In the genomic region with DNA sequence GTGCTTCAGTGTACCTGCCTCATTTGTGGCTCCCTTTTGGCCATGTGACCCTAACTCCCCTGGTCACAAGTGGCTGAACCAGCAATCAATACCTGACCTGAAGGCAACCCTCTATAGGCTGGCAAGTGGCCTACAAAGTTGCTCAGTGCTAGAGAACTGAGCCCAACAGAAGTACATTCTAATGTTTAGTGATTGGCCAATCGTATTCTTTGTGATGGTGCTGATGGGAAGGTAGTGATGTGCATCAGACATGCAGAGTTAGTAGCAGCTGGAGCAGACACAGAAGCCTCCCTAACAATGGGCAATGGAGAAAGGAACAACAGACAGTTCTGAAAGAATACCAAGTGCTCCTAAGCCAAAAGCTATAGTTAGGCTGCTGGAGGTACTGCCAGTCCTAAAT, we compare ENCODE assay signal across 33 cellular contexts.
"Had no signal": no experiment of that assay in that cellular context is flagged by ENCODE, and none has a peak within 500 bp of the region (broad histone marks: within the 10 kb centered on the region; RNA-seq: fewer than 3 reads in every experiment).

No MANE protein-coding gene starts in this region.

- H3K36me3 ChIP-seq: brain microvascular endothelial cell, cardiac muscle cell, Peyer's patch, SJSA1 had no signal

- H3K27me3 Mint-ChIP-seq: activated CD4-positive, alpha-beta memory T cell treated with anti-CD3 and anti-CD28 coated beads for 36 hours; activated CD4-positive, alpha-beta T cell treated with anti-CD3 and anti-CD28 coated beads for 36 hours; activated naive CD8-positive, alpha-beta T cell treated with anti-CD3 and anti-CD28 coated beads for 36 hours; central memory CD8-positive, alpha-beta T cell had no signal

- H3K36me3 Mint-ChIP-seq: activated CD4-positive, alpha-beta memory T cell treated with anti-CD3 and anti-CD28 coated beads for 36 hours; activated naive CD8-positive, alpha-beta T cell treated with anti-CD3 and anti-CD28 coated beads for 36 hours had no signal

- H3K4me1 ChIP-seq: Peyer's patch, SJSA1 had no signal

- H3K27ac ChIP-seq: brain microvascular endothelial cell, cardiac muscle cell, Peyer's patch, SJSA1 had no signal

- H3K4me1 Mint-ChIP-seq: activated CD4-positive, alpha-beta T cell treated with anti-CD3 and anti-CD28 coated beads for 36 hours; activated naive CD8-positive, alpha-beta T cell treated with anti-CD3 and anti-CD28 coated beads for 36 hours; central memory CD8-positive, alpha-beta T cell had no signal

- H3K4me3 Mint-ChIP-seq: activated CD4-positive, alpha-beta memory T cell treated with anti-CD3 and anti-CD28 coated beads for 36 hours; activated CD4-positive, alpha-beta T cell treated with anti-CD3 and anti-CD28 coated beads for 36 hours; activated naive CD8-positive, alpha-beta T cell treated with anti-CD3 and anti-CD28 coated beads for 36 hours; central memory CD8-positive, alpha-beta T cell; T-helper 1 cell treated with Interleukin-12 subunit alpha and Interleukin-12 subunit beta and Interleukin-4 antibody, amounts not matched to agents 30 μg/mL and 1 μg/mL, for 36 hours; T-helper 2 cell treated with Interferon-gamma antibody and Interleukin-4, amounts not matched to agents 5 μg/mL and 100 μg/mL, for 36 hours had no signal

- H3K9me3 ChIP-seq: Peyer's patch, SJSA1, SK-N-SH had no signal

- H3K9me2 ChIP-seq: SK-N-SH had no signal

- H3K9me3 Mint-ChIP-seq: activated CD4-positive, alpha-beta memory T cell treated with anti-CD3 and anti-CD28 coated beads for 36 hours; activated naive CD8-positive, alpha-beta T cell treated with anti-CD3 and anti-CD28 coated beads for 36 hours; central memory CD8-positive, alpha-beta T cell; T-helper 1 cell treated with Interleukin-12 subunit alpha and Interleukin-12 subunit beta and Interleukin-4 antibody, amounts not matched to agents 30 μg/mL and 1 μg/mL, for 36 hours; T-helper 2 cell treated with Interferon-gamma antibody and Interleukin-4, amounts not matched to agents 5 μg/mL and 100 μg/mL, for 36 hours had no signal

- ATAC-seq: activated CD4-positive, alpha-beta T cell treated with anti-CD3 and anti-CD28 coated beads for 36 hours; activated CD4-positive, CD25-positive, alpha-beta regulatory T cell treated with anti-CD3 and anti-CD28 coated beads, Interleukin-2, amount 50 U/mL, for 24 hours; K562; PC-3 had no signal

- H3K27me3 ChIP-seq: brain microvascular endothelial cell, cardiac muscle cell, Peyer's patch had no signal

- DNase-seq: activated CD4-positive, alpha-beta memory T cell treated with anti-CD3 and anti-CD28 coated beads for 36 hours; activated CD4-positive, alpha-beta T cell treated with anti-CD3 and anti-CD28 coated beads for 36 hours; activated CD4-positive, alpha-beta T cell treated with anti-CD3 and anti-CD28 coated beads, Interleukin-2, amount 50 U/mL, for 1 hour; activated CD8-positive, alpha-beta memory T cell treated with anti-CD3 and anti-CD28 coated beads, Interleukin-2, amount 50 U/mL, for 4 hours; activated effector memory CD4-positive, alpha-beta T cell treated with anti-CD3 and anti-CD28 coated beads, Interleukin-2, amount 50 U/mL, for 16 hours; activated naive CD4-positive, alpha-beta T cell; activated naive CD4-positive, alpha-beta T cell treated with anti-CD3 and anti-CD28 coated beads, Interleukin-2, amount 50 U/mL, for 16 hours; activated naive CD8-positive, alpha-beta T cell treated with anti-CD3 and anti-CD28 coated beads for 36 hours; activated T-cell treated with anti-CD3 and anti-CD28 coated beads, Interleukin-2, amount 50 U/mL, for 48 hours; amniotic stem cell; aorta; brain microvascular endothelial cell; NCI-H1105; NCI-H1417 treated with DMSO at 0.1 percent for 48 hours; NCI-H187 treated with DMSO at 0.1 percent for 48 hours; NCI-H2081 treated with DMSO at 0.1 percent for 48 hours; NCI-H345; NCI-H510A; NCI-H526; NCI-H748 treated with DMSO at 0.1 percent for 48 hours; NK-92 treated with Interleukin-12 subunit alpha and Interleukin-12 subunit beta, amount 100 ng/mL, for 24 hours; PC-3; Peyer's patch; RPMI8226; SHP77 treated with DMSO at 0.1 percent for 48 hours; SK-N-SH had no signal

- H3K27ac Mint-ChIP-seq: activated CD4-positive, alpha-beta memory T cell treated with anti-CD3 and anti-CD28 coated beads for 36 hours; activated CD4-positive, alpha-beta T cell treated with anti-CD3 and anti-CD28 coated beads for 36 hours; activated naive CD8-positive, alpha-beta T cell treated with anti-CD3 and anti-CD28 coated beads for 36 hours; T-helper 1 cell treated with Interleukin-12 subunit alpha and Interleukin-12 subunit beta and Interleukin-4 antibody, amounts not matched to agents 30 μg/mL and 1 μg/mL, for 36 hours; T-helper 2 cell treated with Interferon-gamma antibody and Interleukin-4, amounts not matched to agents 5 μg/mL and 100 μg/mL, for 36 hours had no signal

- H3K4me3 ChIP-seq: cardiac muscle cell, K562, Peyer's patch, SJSA1 had no signal

- H3K4me2 ChIP-seq: SK-N-SH had no signal
